ENCODE assay signal across 8 cellular contexts in genomic region chr17:56834380-56835258, GRCh38. TPM values are rescaled to one million over a fixed set of nuclear protein-coding genes. Genes with fewer than 3 reads are reported as not detected.
DNase-seq lines count a peak whose midpoint lies in the region; ATAC-seq, FAIRE-seq and TF ChIP-seq lines count a peak whose summit lies in the region.

No MANE protein-coding gene starts in this region.

- TF ChIP-seq CTCF in ascending aorta (IDR thresholded peaks at IDR 0.05) = peak in 1 of 3 experiments; percentile 7

- no peaks in the 10 kb centered on the region for H3K36me3 ChIP-seq in ascending aorta
- H3K36me3 ChIP-seq in iPS-18a (ENCODE audit: control insufficient read depth, low read depth, low read length) = no peaks in the 10 kb centered on the region
- no peaks in the 10 kb centered on the region for H3K36me3 ChIP-seq in small intestine (ENCODE audit: control insufficient read depth in 2 of 2, insufficient read depth in 2 of 2, low read length in 2 of 2)

- H3K27ac ChIP-seq in ascending aorta = peak overlapping the region; percentile 80 to 82
- H3K27ac ChIP-seq in iPS-18a (ENCODE audit: low read length) = no peak overlapping the region
- H3K27ac ChIP-seq in small intestine (ENCODE audit: low read depth in 1 of 2, low read length in 1 of 2) = peak overlapping the region; percentile 58 to 83

- peaks cover 0 to 16% of the 10 kb centered on the region in 2 donors for H3K4me1 ChIP-seq in ascending aorta
- H3K4me1 ChIP-seq in iPS-18a (ENCODE audit: control insufficient read depth, low read depth, low read length) = peaks cover 28% of the 10 kb centered on the region
- peaks cover 0 to 8% of the 10 kb centered on the region in 2 donors for H3K4me1 ChIP-seq in small intestine (ENCODE audit: control insufficient read depth in 2 of 2, insufficient read depth in 1 of 2, low read depth in 1 of 2, low read length in 1 of 2)

- intact Hi-C loops in ascending aorta (cut with DNase I) = loop anchor here (5.0 to 10.0 kb wide), 4 partner anchors 250 to 1683 kb away; partner anchors contain the start of genes AKAP1, HLF and TMEM100

- H3K9me3 ChIP-seq in ascending aorta (no peaks in the 10 kb centered on the region), iPS-18a (ENCODE audit: control insufficient read depth, low read depth, low read length) (no peaks in the 10 kb centered on the region), small intestine (ENCODE audit: control insufficient read depth, low read depth) (no peaks in the 10 kb centered on the region)

- no peaks in the 10 kb centered on the region for H3K9me3 Mint-ChIP-seq in T-helper 1 cell treated with Interleukin-12 subunit alpha and Interleukin-12 subunit beta and Interleukin-4 antibody, amounts not matched to agents 30 μg/mL and 1 μg/mL, for 36 hours

- H3K4me1 Mint-ChIP-seq in T-helper 1 cell treated with Interleukin-12 subunit alpha and Interleukin-12 subunit beta and Interleukin-4 antibody, amounts not matched to agents 30 μg/mL and 1 μg/mL, for 36 hours (ENCODE audit: low read depth) = peaks cover 50% of the 10 kb centered on the region

- peak; percentile 33 for ATAC-seq in GM21526 (IDR thresholded peaks at IDR 0.05; ENCODE audit: low FRiP score, unreplicated experiment)

- peak overlapping the region; percentile 68 for H3K4me3 ChIP-seq in Jurkat, Clone E6-1 (ENCODE audit: low read length)
- peak overlapping the region; percentile 71 to 91 for H3K4me3 ChIP-seq in ascending aorta
- peak overlapping the region; percentile 76 for H3K4me3 ChIP-seq in iPS-18a (ENCODE audit: low read length)
- peak overlapping the region; percentile 72 to 79 for H3K4me3 ChIP-seq in small intestine (ENCODE audit: low read depth in 1 of 2, low read length in 2 of 2)

- WGBS in small intestine, 3 donors = 1 to 2% (median 1%) methylated on average over 56 to 81 of the region's 81 CpGs

- DNase-seq in DMS53 (lab: John Stamatoyannopoulos, UW) (peak; percentile 83), ascending aorta (ENCODE audit: low spot score in 2 of 2) (peak in 1 of 2 donors; percentile 72), small intestine (peak; percentile 66), COLO829 (ENCODE audit: low spot score) (no peak)
- no peak for DNase-seq in Jurkat, Clone E6-1 (ENCODE audit: low read depth, low spot score)

- H3K27ac Mint-ChIP-seq in T-helper 1 cell treated with Interleukin-12 subunit alpha and Interleukin-12 subunit beta and Interleukin-4 antibody, amounts not matched to agents 30 μg/mL and 1 μg/mL, for 36 hours = peak overlapping the region; percentile 89

- peaks cover 27% of the 10 kb centered on the region for H3K36me3 Mint-ChIP-seq in T-helper 1 cell treated with Interleukin-12 subunit alpha and Interleukin-12 subunit beta and Interleukin-4 antibody, amounts not matched to agents 30 μg/mL and 1 μg/mL, for 36 hours (ENCODE audit: low read depth)

- peak overlapping the region; percentile 85 for H3K4me3 Mint-ChIP-seq in T-helper 1 cell treated with Interleukin-12 subunit alpha and Interleukin-12 subunit beta and Interleukin-4 antibody, amounts not matched to agents 30 μg/mL and 1 μg/mL, for 36 hours

- FAIRE-seq in small intestine (lab: Jason Lieb, UNC) = no peak

- H3K9ac ChIP-seq in iPS-18a (ENCODE audit: low read length) = peak overlapping the region; percentile 34

- H3K27me3 ChIP-seq in ascending aorta = no peaks in the 10 kb centered on the region
- H3K27me3 ChIP-seq in iPS-18a (ENCODE audit: control insufficient read depth, insufficient read depth, low read length) = peaks cover 28% of the 10 kb centered on the region
- no peaks in the 10 kb centered on the region for H3K27me3 ChIP-seq in small intestine (ENCODE audit: control insufficient read depth in 2 of 2, insufficient read depth in 2 of 2, low read length in 2 of 2)

- no peaks in the 10 kb centered on the region for H3K27me3 Mint-ChIP-seq in T-helper 1 cell treated with Interleukin-12 subunit alpha and Interleukin-12 subunit beta and Interleukin-4 antibody, amounts not matched to agents 30 μg/mL and 1 μg/mL, for 36 hours (ENCODE audit: low read depth)

RNA-seq across cellular contexts. Expression of gene DGKE, which starts 0.7 kb away (rescaled TPM):
- 5.7 TPM for polyA plus RNA-seq in Jurkat, Clone E6-1 (2012; ENCODE audit: insufficient read depth, insufficient read length)
- 85.0 TPM for total RNA-seq in ascending aorta
- polyA plus RNA-seq in small intestine = 1 to 10 TPM in 1 of 3 donors, under 1 TPM in 2; 0.27 to 2.0 (median 0.67) TPM

RNA-seq across cellular contexts. Expression of gene C17orf67, which starts 0.9 kb away (rescaled TPM):
- polyA plus RNA-seq in Jurkat, Clone E6-1 (2012; ENCODE audit: insufficient read depth, insufficient read length) = 2.4 TPM
- 10.1 TPM for total RNA-seq in ascending aorta
- 10 to 100 TPM in 2 of 3 donors, 1 to 10 TPM in 1; 2.6 to 41.9 (median 10.5) TPM for polyA plus RNA-seq in small intestine

Comparison
In these comparisons a context has a peak if more than half of its experiments do, and no peak if none do; other contexts are left out.
1. DNase-seq: peak in DMS53 (single experiment) and small intestine (single experiment); none in Jurkat, Clone E6-1 (single experiment) and COLO829 (single experiment).
2. Peak in every context shown above with its lines, with median percentiles within 50 percentile points of each other: H3K4me3 ChIP-seq.